In genomic region chr2:95007061-95007609, GRCh38 we compare ENCODE assay signal across 17 cellular contexts. TPM values are rescaled to one million over a fixed set of nuclear protein-coding genes. Genes with fewer than 3 reads are reported as not detected.
"Had no signal": no experiment of that assay in that cellular context is flagged by ENCODE, and none has a peak within 500 bp of the region (broad histone marks: within the 10 kb centered on the region; RNA-seq: fewer than 3 reads in every experiment).

No MANE protein-coding gene starts in this region.

- H3K36me3 Mint-ChIP-seq: natural killer cell treated with Interleukin-12 subunit alpha and Interleukin-12 subunit beta and Interleukin-15 and Interleukin-18, amount 100 ng/mL, for 72 hours had no signal

- H3K9me3 Mint-ChIP-seq: natural killer cell treated with Interleukin-12 subunit alpha and Interleukin-12 subunit beta and Interleukin-15 and Interleukin-18, amount 100 ng/mL, for 72 hours; stimulated activated naive CD8-positive, alpha-beta T cell treated with anti-CD3 and anti-CD28 coated beads, Interleukin-15, amount 100 ng/mL, for 72 hours had no signal

- ATAC-seq: body of pancreas had no signal

- H3K27ac ChIP-seq: body of pancreas, coronary artery, SK-N-MC, thoracic aorta, WERI-Rb-1 had no signal

- H3K27ac Mint-ChIP-seq: activated naive CD8-positive, alpha-beta T cell; natural killer cell treated with Interleukin-12 subunit alpha and Interleukin-12 subunit beta and Interleukin-15 and Interleukin-18, amount 100 ng/mL, for 72 hours; stimulated activated naive CD8-positive, alpha-beta T cell treated with anti-CD3 and anti-CD28 coated beads, Interleukin-15, amount 100 ng/mL, for 72 hours had no signal

- H3K36me3 ChIP-seq: thoracic aorta, WERI-Rb-1 had no signal

- H3K27me3 ChIP-seq: body of pancreas had no signal

- H3K4me3 Mint-ChIP-seq: activated naive CD8-positive, alpha-beta T cell; natural killer cell treated with Interleukin-12 subunit alpha and Interleukin-12 subunit beta and Interleukin-15 and Interleukin-18, amount 100 ng/mL, for 72 hours; stimulated activated naive CD8-positive, alpha-beta T cell treated with anti-CD3 and anti-CD28 coated beads, Interleukin-15, amount 100 ng/mL, for 72 hours had no signal

- H3K4me3 ChIP-seq: body of pancreas, coronary artery, lung, SK-N-MC, thoracic aorta had no signal

- DNase-seq: activated CD4-positive, alpha-beta T cell treated with anti-CD3 and anti-CD28 coated beads for 1 hour; activated CD4-positive, alpha-beta T cell treated with anti-CD3 and anti-CD28 coated beads, Interleukin-2, amount 50 U/mL, for 4 hours; body of pancreas; central memory CD4-positive, alpha-beta T cell; effector CD4-positive, alpha-beta T cell; occipital lobe; small intestine; stimulated activated CD4-positive, alpha-beta T cell treated with anti-CD3 and anti-CD28 coated beads, Interleukin-4, amount 100 ng/mL, for 1 hour; stimulated activated naive CD8-positive, alpha-beta T cell treated with anti-CD3 and anti-CD28 coated beads, Interleukin-15, amount 100 ng/mL, for 72 hours; WERI-Rb-1 had no signal

- H3K4me1 ChIP-seq: body of pancreas had no signal

RNA-seq across cellular contexts. Expression of gene MAL, which starts 18.4 kb away (rescaled TPM):
- total RNA-seq: body of pancreas, frontal cortex, occipital lobe, thoracic aorta had no signal
